ENCODE assay signal across 16 cellular contexts in the genomic region with DNA sequence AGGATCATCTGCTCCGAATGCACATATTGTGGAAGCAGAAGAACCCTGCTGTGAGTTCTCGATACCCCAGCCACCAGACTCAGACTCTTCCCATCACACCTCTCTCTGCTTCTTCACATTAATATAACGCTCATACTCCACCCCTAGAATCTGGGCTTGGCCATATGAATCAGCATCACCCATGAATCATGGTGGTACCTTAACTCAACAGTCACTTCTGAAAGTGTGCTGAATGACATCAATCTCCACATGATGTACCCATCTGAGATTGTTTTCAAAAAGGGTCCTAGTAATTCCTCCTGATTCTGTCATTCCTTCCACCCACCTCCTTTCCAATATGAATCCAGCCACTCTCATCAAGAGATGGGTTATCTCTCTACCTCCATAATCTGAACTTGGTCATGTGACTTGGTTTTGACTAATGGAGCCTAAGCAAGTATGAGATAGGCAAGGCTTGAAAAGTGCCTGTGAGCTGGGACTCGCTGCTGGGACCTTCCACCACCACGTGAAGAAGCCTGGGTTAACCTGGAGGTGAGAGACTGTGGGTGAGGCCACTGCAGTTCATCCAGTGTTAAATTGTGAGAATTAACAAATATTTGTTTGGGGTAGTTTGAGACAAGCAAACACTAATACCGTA. TPM values are rescaled to one million over a fixed set of nuclear protein-coding genes. Genes with fewer than 3 reads are reported as not detected.
DNase-seq lines count a peak whose midpoint lies in the region; ATAC-seq, FAIRE-seq and TF ChIP-seq lines count a peak whose summit lies in the region.
"Had no signal": no experiment of that assay in that cellular context is flagged by ENCODE, and none has a peak within 500 bp of the region (broad histone marks: within the 10 kb centered on the region; RNA-seq: fewer than 3 reads in every experiment).

No MANE protein-coding gene starts in this region.

- TF ChIP-seq POLR2A in body of pancreas (IDR thresholded peaks at IDR 0.05) = no peak

- ATAC-seq in PC-3 (peak; percentile 51), psoas muscle (no peak), body of pancreas (no peak), HG02798 (IDR thresholded peaks at IDR 0.05; ENCODE audit: poor library complexity, unreplicated experiment) (no peak)
- ATAC-seq: T-cell had no signal

- POLR2A ChIA-PET in PC-3 (lab: Charles Lee; ENCODE audit: unreplicated experiment) = no interaction called here

- DNase-seq in activated T-cell treated with anti-CD3 and anti-CD28 coated beads for 24 hours (ENCODE audit: low read depth) (peak; percentile 11), activated T-cell treated with anti-CD3 and anti-CD28 coated beads for 4 hours (no peak), PC-3 (peak; percentile 41), bronchial epithelial cell (ENCODE audit: low read depth) (peak; percentile 80), psoas muscle (no peak), D341Med (ENCODE audit: low spot score) (no peak), body of pancreas (no peak)
- DNase-seq: activated CD4-positive, alpha-beta T cell treated with anti-CD3 and anti-CD28 coated beads, Interleukin-2, amount 50 U/mL, for 48 hours; Calu3; mesendoderm; NCI-H1105; occipital lobe; T-cell; transverse colon had no signal

- CTCF ChIA-PET in PC-3 (lab: Charles Lee) = no interaction called here

- H3F3A ChIP-seq in PC-3 (ENCODE audit: low read length, unreplicated experiment) = no peaks in the 10 kb centered on the region

- no peak for FAIRE-seq in bronchial epithelial cell (lab: Jason Lieb, UNC)

- H3K9me3 ChIP-seq in PC-3 (ENCODE audit: low read length) (no peaks in the 10 kb centered on the region), psoas muscle (no peaks in the 10 kb centered on the region), body of pancreas (no peaks in the 10 kb centered on the region)
- H3K9me3 ChIP-seq: transverse colon had no signal

- H3K36me3 ChIP-seq in PC-3 (ENCODE audit: low read depth, low read length) (peaks cover 64% of the 10 kb centered on the region), bronchial epithelial cell (ENCODE audit: control insufficient read depth, insufficient read depth, low read length) (peaks cover 21% of the 10 kb centered on the region), psoas muscle (ENCODE audit: insufficient read depth in 1 of 2, low read depth in 1 of 2) (peaks cover 3 to 59% of the 10 kb centered on the region in 2 donors), body of pancreas (replicated peaks in 1 of 2; ENCODE audit: insufficient read depth in 1 of 2, low read depth in 2 of 2) (peaks cover 0 to 11% of the 10 kb centered on the region in 2 donors)

- intact Hi-C loops in PC-3 (cut with micrococcal nuclease) (no loop called here), psoas muscle (cut with DNase I) (no loop called here), body of pancreas (cut with DNase I) (no loop called here)

- H3K4me3 ChIP-seq in PC-3 (ENCODE audit: low read length) (no peak overlapping the region), bronchial epithelial cell (ENCODE audit: low read depth, low read length) (no peak overlapping the region), psoas muscle (no peak overlapping the region), body of pancreas (no peak overlapping the region)
- H3K4me3 ChIP-seq: coronary artery, transverse colon had no signal

- H3K9ac ChIP-seq in PC-3 (ENCODE audit: low read length) = no peak overlapping the region

- H3K27ac ChIP-seq in PC-3 (ENCODE audit: low read length) (no peak overlapping the region), psoas muscle (peak overlapping the region; percentile 56), body of pancreas (no peak overlapping the region)
- H3K27ac ChIP-seq: coronary artery, transverse colon had no signal

- no peak overlapping the region for H3K4me2 ChIP-seq in PC-3 (ENCODE audit: low read length)

- WGBS in psoas muscle, 3 donors = 89 to 95% (median 93%) methylated on average over 6 of the region's 6 CpGs
- 79 to 91% methylated on average over 6 of the region's 6 CpGs for WGBS in body of pancreas, 2 donors

- no peak overlapping the region for H2AFZ ChIP-seq in PC-3 (ENCODE audit: low read length)

- TF ChIP-seq CTCF in PC-3 (conservative IDR thresholded peaks at IDR 0.05; ENCODE audit: low read depth, low read length) (no peak), bronchial epithelial cell (IDR thresholded peaks at IDR 0.05; ENCODE audit: insufficient read depth, low read length, severe bottlenecking) (no peak), psoas muscle (IDR thresholded peaks at IDR 0.05) (no peak), body of pancreas (IDR thresholded peaks at IDR 0.05) (no peak)

- H3K9me2 ChIP-seq in PC-3 (replicated peaks; ENCODE audit: low read length) = no peaks in the 10 kb centered on the region

- peaks cover 20% of the 10 kb centered on the region for H3K4me1 ChIP-seq in PC-3 (ENCODE audit: insufficient read depth, low read length)
- peaks cover 87% of the 10 kb centered on the region for H3K4me1 ChIP-seq in psoas muscle
- H3K4me1 ChIP-seq in body of pancreas = peaks cover 18% of the 10 kb centered on the region

- no TSS peak for BruUV-seq in PC-3 (replicated peaks; lab: Mats Ljungman, UMichigan)

- H4K20me1 ChIP-seq in PC-3 (ENCODE audit: low read length) = peaks cover 62% of the 10 kb centered on the region

- peaks cover 100% of the 10 kb centered on the region for H3K79me2 ChIP-seq in PC-3 (ENCODE audit: low read length)

- H3K27me3 ChIP-seq in PC-3 (ENCODE audit: low read length) (no peaks in the 10 kb centered on the region), bronchial epithelial cell (ENCODE audit: control insufficient read depth, insufficient read depth, low read length) (no peaks in the 10 kb centered on the region), psoas muscle (ENCODE audit: insufficient read depth in 3 of 3, low read length in 2 of 3) (no peaks in the 10 kb centered on the region), body of pancreas (no peaks in the 10 kb centered on the region)
- H3K27me3 ChIP-seq: transverse colon had no signal

RNA-seq across cellular contexts. Expression of a gene that starts 15.4 kb away (rescaled TPM):
- 42.2 and 54.4 TPM in 2 replicates for total RNA-seq in PC-3 (2014; rRNA removed)
- total RNA-seq in bronchial epithelial cell = 112 and 142 TPM in 2 replicates
- 100 to 1,000 TPM; 342 to 421 (median 401) TPM for total RNA-seq in psoas muscle
- polyA plus RNA-seq in psoas muscle = 100 to 1,000 TPM; 204 to 523 (median 213) TPM
- 10 to 100 TPM; 24.1 to 60.0 TPM for total RNA-seq in body of pancreas

RNA-seq across cellular contexts. Expression of a gene that starts 40.9 kb away (rescaled TPM):
- total RNA-seq in PC-3 (2014; rRNA removed) = 166 and 189 TPM in 2 replicates
- 36.1 and 164 TPM in 2 replicates for total RNA-seq in bronchial epithelial cell
- 1,000 to 10,000 TPM; 2,972 to 5,803 (median 5,243) TPM for total RNA-seq in psoas muscle
- 1,000 to 10,000 TPM; 1,312 to 4,364 (median 1,775) TPM for polyA plus RNA-seq in psoas muscle
- total RNA-seq in body of pancreas = 100 to 1,000 TPM; 367 to 445 TPM

Comparison
In these comparisons a context has a peak if more than half of its experiments do, and no peak if none do; other contexts are left out.
1. DNase-seq: peak in activated T-cell treated with anti-CD3 and anti-CD28 coated beads for 24 hours (single experiment), PC-3 (single experiment) and bronchial epithelial cell (single experiment); none in activated T-cell treated with anti-CD3 and anti-CD28 coated beads for 4 hours (single experiment), psoas muscle (0 of 2), D341Med (single experiment) and body of pancreas (0 of 4).
2. RNA of a gene that starts 40.9 kb away (total RNA-seq): 2,972 to 5,803 TPM in psoas muscle; 367 to 445 TPM in body of pancreas, 166 to 189 TPM in PC-3 and 36.1 to 164 TPM in bronchial epithelial cell; every median in the first group is over 4 times any median in the second.